ENCODE assay signal across 8 cellular contexts in the genomic region with DNA sequence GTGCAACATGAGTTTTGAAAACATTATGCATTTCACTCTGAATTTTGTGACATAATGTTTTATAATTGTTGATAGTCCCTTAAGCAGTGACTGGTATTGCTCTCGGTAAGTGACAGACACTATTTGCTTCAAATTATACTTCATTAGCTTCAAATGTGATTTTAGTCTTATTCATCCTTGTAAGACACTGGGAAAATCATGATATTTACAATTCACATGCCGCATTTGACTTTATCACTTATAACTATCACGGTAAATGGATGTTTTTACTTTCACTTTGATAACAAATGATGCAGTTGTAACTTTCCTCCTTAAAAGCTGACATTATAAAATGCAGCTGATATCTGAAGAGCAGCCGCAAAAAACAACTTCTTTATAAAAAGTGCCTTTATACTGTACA. TPM values are rescaled to one million over a fixed set of nuclear protein-coding genes. Genes with fewer than 3 reads are reported as not detected.
A peak's percentile ranks its signal among the peaks of the same experiment; 100 is the strongest.
DNase-seq lines count a peak whose midpoint lies in the region; ATAC-seq and TF ChIP-seq lines count a peak whose summit lies in the region.

No MANE protein-coding gene starts in this region.

- no peaks in the 10 kb centered on the region for H3K27me3 Mint-ChIP-seq in activated T-cell treated with anti-CD3 and anti-CD28 coated beads, Interleukin-2, amount 50 U/mL, for 72 hours (ENCODE audit: low read depth)
- peaks cover 11% of the 10 kb centered on the region for H3K27me3 Mint-ChIP-seq in T-helper 2 cell treated with Interferon-gamma antibody and Interleukin-4, amounts not matched to agents 5 μg/mL and 100 μg/mL, for 36 hours (ENCODE audit: low read depth)

- no peaks in the 10 kb centered on the region for H3K9me3 ChIP-seq in suprapubic skin

- no peak for TF ChIP-seq EP300 in suprapubic skin (IDR thresholded peaks at IDR 0.05)

- TF ChIP-seq POLR2A in suprapubic skin (IDR thresholded peaks at IDR 0.05), result no peak

- H3K36me3 ChIP-seq in suprapubic skin, result no peaks in the 10 kb centered on the region

- H3K27ac Mint-ChIP-seq in activated T-cell treated with anti-CD3 and anti-CD28 coated beads, Interleukin-2, amount 50 U/mL, for 72 hours, result no peak overlapping the region
- no peak overlapping the region for H3K27ac Mint-ChIP-seq in T-helper 2 cell treated with Interferon-gamma antibody and Interleukin-4, amounts not matched to agents 5 μg/mL and 100 μg/mL, for 36 hours

- H3K36me3 Mint-ChIP-seq in activated T-cell treated with anti-CD3 and anti-CD28 coated beads, Interleukin-2, amount 50 U/mL, for 72 hours (ENCODE audit: insufficient read depth in 2 of 2), result no peaks in the 10 kb centered on the region
- no peaks in the 10 kb centered on the region for H3K36me3 Mint-ChIP-seq in T-helper 2 cell treated with Interferon-gamma antibody and Interleukin-4, amounts not matched to agents 5 μg/mL and 100 μg/mL, for 36 hours (ENCODE audit: low read depth)

- peaks cover 3% of the 10 kb centered on the region for H3K4me1 ChIP-seq in suprapubic skin

- peak overlapping the region; percentile 23 to 43 for H3K4me3 ChIP-seq in foreskin fibroblast (ENCODE audit: low read depth in 1 of 2, low read length in 2 of 2)
- peak overlapping the region; percentile 30 for H3K4me3 ChIP-seq in suprapubic skin

- no peaks in the 10 kb centered on the region for H3K27me3 ChIP-seq in suprapubic skin

- WGBS in suprapubic skin, result 30% methylated on average over 4 of the region's 4 CpGs

- no peak for DNase-seq in activated T-cell treated with anti-CD3 and anti-CD28 coated beads, Interleukin-2, amount 50 U/mL, for 72 hours
- no peak for DNase-seq in activated T-cell treated with anti-CD3 and anti-CD28 coated beads, Interleukin-2, amount 50 U/mL, for 1 hour
- no peak for DNase-seq in T-helper 2 cell treated with Interferon-gamma antibody and Interleukin-4, amounts not matched to agents 5 μg/mL and 100 μg/mL, for 36 hours (ENCODE audit: low spot score)
- no peak for DNase-seq in foreskin fibroblast
- no peak for DNase-seq in suprapubic skin (ENCODE audit: low spot score in 2 of 2)
- DNase-seq in middle frontal gyrus (ENCODE audit: extremely low spot score, low spot score), result no peak

- H3K4me1 Mint-ChIP-seq in activated T-cell treated with anti-CD3 and anti-CD28 coated beads, Interleukin-2, amount 50 U/mL, for 72 hours (ENCODE audit: low read depth), result peaks cover 16% of the 10 kb centered on the region
- H3K4me1 Mint-ChIP-seq in T-helper 2 cell treated with Interferon-gamma antibody and Interleukin-4, amounts not matched to agents 5 μg/mL and 100 μg/mL, for 36 hours (ENCODE audit: low read depth), result peaks cover 13% of the 10 kb centered on the region

- no peak for TF ChIP-seq CTCF in foreskin fibroblast (IDR thresholded peaks at IDR 0.05; ENCODE audit: low read depth, low read length)
- TF ChIP-seq CTCF in suprapubic skin (IDR thresholded peaks at IDR 0.05), result no peak

- no peak for ATAC-seq in activated T-cell treated with anti-CD3 and anti-CD28 coated beads, Interleukin-2, amount 50 U/mL, for 72 hours (replicated peaks in 1 of 2)
- ATAC-seq in HG02852 (IDR thresholded peaks at IDR 0.05; ENCODE audit: unreplicated experiment) (no peak), GM18907 (IDR thresholded peaks at IDR 0.05; ENCODE audit: unreplicated experiment) (no peak)

- H3K27ac ChIP-seq in suprapubic skin, result no peak overlapping the region

- H3K9me3 Mint-ChIP-seq in activated T-cell treated with anti-CD3 and anti-CD28 coated beads, Interleukin-2, amount 50 U/mL, for 72 hours, result no peaks in the 10 kb centered on the region
- no peaks in the 10 kb centered on the region for H3K9me3 Mint-ChIP-seq in T-helper 2 cell treated with Interferon-gamma antibody and Interleukin-4, amounts not matched to agents 5 μg/mL and 100 μg/mL, for 36 hours

- peak overlapping the region; percentile 50 to 81 for H3K4me3 Mint-ChIP-seq in activated T-cell treated with anti-CD3 and anti-CD28 coated beads, Interleukin-2, amount 50 U/mL, for 72 hours
- H3K4me3 Mint-ChIP-seq in T-helper 2 cell treated with Interferon-gamma antibody and Interleukin-4, amounts not matched to agents 5 μg/mL and 100 μg/mL, for 36 hours, result peak overlapping the region; percentile 62

RNA-seq across cellular contexts. Expression of gene ITGA2, which starts 44.1 kb away (rescaled TPM):
- 1 to 10 TPM in 1 of 2 donors, under 1 TPM in 1; 0.79 to 1.7 TPM for total RNA-seq in activated T-cell treated with anti-CD3 and anti-CD28 coated beads, Interleukin-2, amount 50 U/mL, for 72 hours
- 10 to 100 TPM; 29.3 to 54.5 (median 34.3) TPM for total RNA-seq in suprapubic skin

Comparison
In these comparisons a context has a peak if more than half of its experiments do, and no peak if none do; other contexts are left out.
1. RNA of gene ITGA2, which starts 44.1 kb away (total RNA-seq): 29.3 to 54.5 TPM in suprapubic skin; 0.79 to 1.7 TPM in activated T-cell treated with anti-CD3 and anti-CD28 coated beads, Interleukin-2, amount 50 U/mL, for 72 hours; every median in the first group is over 10 times any median in the second.